ENCODE assay signal across 10 cellular contexts in genomic region chr4:84938316-84938715, GRCh38. TPM values are rescaled to one million over a fixed set of nuclear protein-coding genes. Genes with fewer than 3 reads are reported as not detected.
A peak's percentile ranks its signal among the peaks of the same experiment; 100 is the strongest.
DNase-seq lines count a peak whose midpoint lies in the region; ATAC-seq and TF ChIP-seq lines count a peak whose summit lies in the region.
"Had no signal": no experiment of that assay in that cellular context is flagged by ENCODE, and none has a peak within 500 bp of the region (broad histone marks: within the 10 kb centered on the region; RNA-seq: fewer than 3 reads in every experiment).

No MANE protein-coding gene starts in this region.

- peaks cover 0 to 27% (median 27%) of the 10 kb centered on the region in 5 donors for H3K4me1 ChIP-seq in subcutaneous abdominal adipose tissue (ENCODE audit: control insufficient read depth in 5 of 5, insufficient read depth in 5 of 5, low read length in 5 of 5)
- H3K4me1 ChIP-seq in endodermal cell (ENCODE audit: control insufficient read depth, insufficient read depth, low read length) = no peaks in the 10 kb centered on the region
- no peaks in the 10 kb centered on the region for H3K4me1 ChIP-seq in CD4-positive, alpha-beta memory T cell (ENCODE audit: insufficient read depth, low read length)

- ATAC-seq in left ventricle myocardium superior = peak; percentile 72
- ATAC-seq: stimulated activated memory B cell treated with anti-CD40 and anti-IgM and Interleukin-4, amounts not matched to agents 10 μg/mL and 1 μg/mL and 100 μg/mL, for 72 hours had no signal

- no peaks in the 10 kb centered on the region for H3K27me3 Mint-ChIP-seq in endodermal cell (ENCODE audit: insufficient read depth)
- peaks cover 0 to 3% of the 10 kb centered on the region in 2 donors for H3K27me3 Mint-ChIP-seq in CD4-positive, alpha-beta memory T cell

- H3K9ac ChIP-seq in subcutaneous abdominal adipose tissue (ENCODE audit: low read length in 5 of 5) (peak overlapping the region in 1 of 5 donors; percentile 44), endodermal cell (ENCODE audit: extremely low read depth, low read length, poor library complexity, severe bottlenecking) (no peak overlapping the region)

- DNase-seq in HT1080 (ENCODE audit: low read depth) (peak; percentile 37), choroid plexus epithelial cell (ENCODE audit: low read depth) (peak; percentile 76), left ventricle myocardium superior (no peak), endodermal cell (no peak)
- no peak for DNase-seq in activated naive CD4-positive, alpha-beta T cell (lab: John Stamatoyannopoulos, UW)
- no peak for DNase-seq in activated CD4-positive, CD25-positive, alpha-beta regulatory T cell treated with anti-CD3 and anti-CD28 coated beads, Interleukin-2, amount 50 U/mL, for 72 hours
- DNase-seq in CD4-positive, alpha-beta memory T cell = no peak
- DNase-seq: DMS53 had no signal

- intact Hi-C loops in left ventricle myocardium superior (cut with micrococcal nuclease) = no loop called here
- intact Hi-C loops in CD4-positive, alpha-beta memory T cell (cut with micrococcal nuclease) = no loop called here

- no peaks in the 10 kb centered on the region for H3K4me1 Mint-ChIP-seq in endodermal cell
- no peaks in the 10 kb centered on the region for H3K4me1 Mint-ChIP-seq in CD4-positive, alpha-beta memory T cell
- H3K4me1 Mint-ChIP-seq: stimulated activated memory B cell treated with anti-CD40 and anti-IgM and Interleukin-4, amounts not matched to agents 10 μg/mL and 1 μg/mL and 100 μg/mL, for 72 hours had no signal

- 67 to 98% methylated on average over 1 to 2 of the region's 2 CpGs for WGBS in endodermal cell (ENCODE audit: insufficient coverage in 1 of 2, insufficient read length in 1 of 2), 2 experiments

- H3K27ac ChIP-seq in subcutaneous abdominal adipose tissue (ENCODE audit: low read depth, low read length) (peak overlapping the region; percentile 16), endodermal cell (ENCODE audit: low read depth, low read length) (no peak overlapping the region)
- no peak overlapping the region for H3K27ac ChIP-seq in CD4-positive, alpha-beta memory T cell (ENCODE audit: low read depth, low read length)

- H3K4me3 ChIP-seq in choroid plexus epithelial cell (ENCODE audit: low read depth, low read length) (no peak overlapping the region), subcutaneous abdominal adipose tissue (ENCODE audit: low read depth in 1 of 5, low read length in 5 of 5) (no peak overlapping the region), endodermal cell (ENCODE audit: low read length) (no peak overlapping the region)
- H3K4me3 ChIP-seq in CD4-positive, alpha-beta memory T cell (ENCODE audit: low read length in 2 of 2) = no peak overlapping the region

- H3K9me3 Mint-ChIP-seq in endodermal cell = peaks cover 24% of the 10 kb centered on the region
- H3K9me3 Mint-ChIP-seq in CD4-positive, alpha-beta memory T cell = peaks cover 4 to 22% (median 8%) of the 10 kb centered on the region in 8 donors

- TF ChIP-seq CTCF in choroid plexus epithelial cell (conservative IDR thresholded peaks at IDR 0.05; ENCODE audit: low read depth, low read length) (no peak), endodermal cell (conservative IDR thresholded peaks at IDR 0.05) (no peak)

- H3K9me3 ChIP-seq in subcutaneous abdominal adipose tissue (ENCODE audit: control insufficient read depth in 5 of 5, low read length in 5 of 5) (peaks cover 0 to 12% (median 7%) of the 10 kb centered on the region in 5 donors), endodermal cell (ENCODE audit: control insufficient read depth, low read length) (peaks cover 31% of the 10 kb centered on the region)
- H3K9me3 ChIP-seq in CD4-positive, alpha-beta memory T cell (ENCODE audit: control insufficient read depth in 1 of 2, low read length in 2 of 2) = no peaks in the 10 kb centered on the region

- H3K36me3 Mint-ChIP-seq in endodermal cell (ENCODE audit: low read depth) = peaks cover 24% of the 10 kb centered on the region
- peaks cover 0 to 7% of the 10 kb centered on the region in 2 donors for H3K36me3 Mint-ChIP-seq in CD4-positive, alpha-beta memory T cell
- H3K36me3 Mint-ChIP-seq: stimulated activated memory B cell treated with anti-CD40 and anti-IgM and Interleukin-4, amounts not matched to agents 10 μg/mL and 1 μg/mL and 100 μg/mL, for 72 hours had no signal

- CTCF ChIA-PET in CD4-positive, alpha-beta memory T cell (lab: Charles Lee; ENCODE audit: partially characterized antibody) = no interaction called here

- H3K36me3 ChIP-seq in subcutaneous abdominal adipose tissue (ENCODE audit: control insufficient read depth in 5 of 5, insufficient read depth in 5 of 5, low read length in 5 of 5) = no peaks in the 10 kb centered on the region
- peaks cover 20% of the 10 kb centered on the region for H3K36me3 ChIP-seq in endodermal cell (ENCODE audit: control insufficient read depth, insufficient read depth, low read length)
- no peaks in the 10 kb centered on the region for H3K36me3 ChIP-seq in CD4-positive, alpha-beta memory T cell (ENCODE audit: insufficient read depth, low read length)

- H3K27ac Mint-ChIP-seq in endodermal cell = no peak overlapping the region
- no peak overlapping the region for H3K27ac Mint-ChIP-seq in CD4-positive, alpha-beta memory T cell
- H3K27ac Mint-ChIP-seq: stimulated activated memory B cell treated with anti-CD40 and anti-IgM and Interleukin-4, amounts not matched to agents 10 μg/mL and 1 μg/mL and 100 μg/mL, for 72 hours had no signal

- H3K4me3 Mint-ChIP-seq in endodermal cell = no peak overlapping the region
- H3K4me3 Mint-ChIP-seq in CD4-positive, alpha-beta memory T cell = no peak overlapping the region
- H3K4me3 Mint-ChIP-seq: stimulated activated memory B cell treated with anti-CD40 and anti-IgM and Interleukin-4, amounts not matched to agents 10 μg/mL and 1 μg/mL and 100 μg/mL, for 72 hours had no signal

- H3K27me3 ChIP-seq in subcutaneous abdominal adipose tissue (ENCODE audit: control insufficient read depth in 5 of 5, insufficient read depth in 4 of 5, low read length in 5 of 5) (no peaks in the 10 kb centered on the region), endodermal cell (ENCODE audit: control insufficient read depth, insufficient read depth, low read length, poor library complexity, severe bottlenecking) (no peaks in the 10 kb centered on the region)
- no peaks in the 10 kb centered on the region for H3K27me3 ChIP-seq in CD4-positive, alpha-beta memory T cell (ENCODE audit: insufficient read depth, low read length)

- POLR2A ChIA-PET in CD4-positive, alpha-beta memory T cell (lab: Charles Lee; ENCODE audit: partially characterized antibody) = no interaction called here

RNA-seq across cellular contexts. Expression of gene WDFY3, which starts 28.2 kb away (rescaled TPM):
- total RNA-seq in HT1080 (2014; rRNA removed; shearing (Covaris generic)) = 14.2 and 24.3 TPM in 2 replicates
- polyA plus RNA-seq in HT1080 (2015; cell fraction: cytosol; rRNA removed) = 7.5 and 12.8 TPM in 2 replicates
- 31.7 and 36.0 TPM in 2 replicates for polyA plus RNA-seq in HT1080 (2015; cell fraction: nucleus; rRNA removed)
- total RNA-seq in left ventricle myocardium superior (43.8 TPM), endodermal cell (100 to 1,000 TPM in 1 of 2 donors, 10 to 100 TPM in 1; 91.1 to 103 TPM)
- 24.9 TPM for polyA plus RNA-seq in endodermal cell (2013, experiment 1 of 2)
- polyA plus RNA-seq in endodermal cell (2013, experiment 2 of 2) = 31.5 TPM
- 1 to 10 TPM; 2.1 to 2.7 TPM for total RNA-seq in CD4-positive, alpha-beta memory T cell
- 1 to 10 TPM in 1 of 2 donors, not detected in 1; 1.2 TPM for polyA plus RNA-seq in CD4-positive, alpha-beta memory T cell

Comparison
In these comparisons a context has a peak if more than half of its experiments do, and no peak if none do; other contexts are left out.
1. DNase-seq: peak in HT1080 (single experiment) and choroid plexus epithelial cell (single experiment); none in left ventricle myocardium superior (single experiment), activated naive CD4-positive, alpha-beta T cell (0 of 4), activated CD4-positive, CD25-positive, alpha-beta regulatory T cell treated with anti-CD3 and anti-CD28 coated beads, Interleukin-2, amount 50 U/mL, for 72 hours (single experiment), endodermal cell (single experiment) and CD4-positive, alpha-beta memory T cell (0 of 5).